Comparison of ENCODE assay signal across 1 cellular context in the genomic region with DNA sequence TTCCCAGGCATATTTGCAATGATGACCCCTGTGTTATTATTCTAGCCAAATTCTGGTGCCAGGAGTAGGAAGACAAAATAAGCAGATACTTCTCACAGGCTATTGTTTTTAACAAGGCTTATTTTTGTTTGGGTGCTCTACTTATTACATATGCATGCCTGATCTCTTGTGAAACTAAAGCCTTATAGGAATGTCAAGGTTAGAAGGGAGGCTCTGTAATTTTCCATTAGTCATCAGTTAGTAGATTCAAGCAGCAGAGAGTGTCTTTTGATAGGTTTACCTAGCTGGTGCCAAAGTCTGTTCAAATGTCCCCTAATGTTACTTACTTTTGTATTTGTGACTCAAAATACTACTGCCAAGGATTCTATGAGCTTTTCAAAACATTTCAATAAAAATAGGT.
TF ChIP-seq lines count a peak whose summit lies in the region.

No MANE protein-coding gene starts in this region.

TF ChIP-seq in H1, 55 proteins besides CTCF, POLR2A, EP300 and RAD21 (continued from another document):
- TF ChIP-seq CTBP2 (IDR thresholded peaks at IDR 0.05; ENCODE audit: borderline replicate concordance, insufficient read depth, insufficient read length, low read length), result no peak
